Comparison of ENCODE assay signal across 8 cellular contexts in genomic region chr12:88299567-88300101, GRCh38.
DNase-seq lines count a peak whose midpoint lies in the region; ATAC-seq and TF ChIP-seq lines count a peak whose summit lies in the region.

No MANE protein-coding gene starts in this region.

- H3K4me3 ChIP-seq in BE2C (ENCODE audit: low read depth, low read length) (no peak overlapping the region), endodermal cell (ENCODE audit: low read length) (no peak overlapping the region)

- no peak for TF ChIP-seq CTCF in activated CD8-positive, alpha-beta T cell treated with anti-CD3 and anti-CD28 coated beads for 36 hours (IDR thresholded peaks at IDR 0.05)
- TF ChIP-seq CTCF in BE2C (IDR thresholded peaks at IDR 0.05; ENCODE audit: low read depth, low read length) (no peak), endodermal cell (conservative IDR thresholded peaks at IDR 0.05) (no peak)

- H3K36me3 ChIP-seq in BE2C, result no peaks in the 10 kb centered on the region
- H3K36me3 ChIP-seq in endodermal cell (ENCODE audit: control insufficient read depth, insufficient read depth, low read length), result no peaks in the 10 kb centered on the region

- no peak overlapping the region for H3K27ac ChIP-seq in endodermal cell (ENCODE audit: low read depth, low read length)

- peaks cover 4% of the 10 kb centered on the region for H3K27me3 Mint-ChIP-seq in activated CD8-positive, alpha-beta T cell treated with anti-CD3 and anti-CD28 coated beads for 36 hours
- peaks cover 21% of the 10 kb centered on the region for H3K27me3 Mint-ChIP-seq in endodermal cell (ENCODE audit: insufficient read depth)

- H3K4me1 Mint-ChIP-seq in activated CD8-positive, alpha-beta T cell treated with anti-CD3 and anti-CD28 coated beads for 36 hours (ENCODE audit: low read depth), result peaks cover 20% of the 10 kb centered on the region
- H3K4me1 Mint-ChIP-seq in endodermal cell, result no peaks in the 10 kb centered on the region

- H3K4me3 Mint-ChIP-seq in activated CD8-positive, alpha-beta T cell treated with anti-CD3 and anti-CD28 coated beads for 36 hours, result no peak overlapping the region
- no peak overlapping the region for H3K4me3 Mint-ChIP-seq in endodermal cell

- peaks cover 7% of the 10 kb centered on the region for H3K9me3 Mint-ChIP-seq in activated CD8-positive, alpha-beta T cell treated with anti-CD3 and anti-CD28 coated beads for 36 hours
- no peaks in the 10 kb centered on the region for H3K9me3 Mint-ChIP-seq in endodermal cell

- H3K27me3 ChIP-seq in BE2C, result no peaks in the 10 kb centered on the region
- H3K27me3 ChIP-seq in endodermal cell (ENCODE audit: control insufficient read depth, insufficient read depth, low read length, poor library complexity, severe bottlenecking), result peaks cover 39% of the 10 kb centered on the region

- POLR2A ChIA-PET in activated CD8-positive, alpha-beta T cell treated with anti-CD3 and anti-CD28 coated beads for 36 hours (lab: Charles Lee), result no interaction called here

- H3K9me3 ChIP-seq in BE2C (no peaks in the 10 kb centered on the region), endodermal cell (ENCODE audit: control insufficient read depth, low read length) (no peaks in the 10 kb centered on the region)

- ATAC-seq in GM19467 (IDR thresholded peaks at IDR 0.05; ENCODE audit: unreplicated experiment) (peak; percentile 89), HG03442 (IDR thresholded peaks at IDR 0.05; ENCODE audit: unreplicated experiment) (peak; percentile 92)
- ATAC-seq in activated CD8-positive, alpha-beta T cell treated with anti-CD3 and anti-CD28 coated beads for 36 hours, result peak; percentile 90

- peak overlapping the region; percentile 80 for H3K27ac Mint-ChIP-seq in activated CD8-positive, alpha-beta T cell treated with anti-CD3 and anti-CD28 coated beads for 36 hours
- no peak overlapping the region for H3K27ac Mint-ChIP-seq in endodermal cell

- CTCF ChIA-PET in activated CD8-positive, alpha-beta T cell treated with anti-CD3 and anti-CD28 coated beads for 36 hours (lab: Charles Lee), result interaction anchor here (1.5 kb wide), 1 partner anchor 56 kb away, joined by 3 read pairs; no protein-coding TSS in a partner anchor

- no peaks in the 10 kb centered on the region for H3K36me3 Mint-ChIP-seq in activated CD8-positive, alpha-beta T cell treated with anti-CD3 and anti-CD28 coated beads for 36 hours (ENCODE audit: low read depth)
- H3K36me3 Mint-ChIP-seq in endodermal cell (ENCODE audit: low read depth), result no peaks in the 10 kb centered on the region

- intact Hi-C loops in activated CD8-positive, alpha-beta T cell treated with anti-CD3 and anti-CD28 coated beads for 36 hours (cut with micrococcal nuclease), result loop anchor here (2.0 kb wide), 1 partner anchor 57 kb away; no protein-coding TSS in a partner anchor

- DNase-seq in EL, result peak; percentile 99
- DNase-seq in activated CD8-positive, alpha-beta T cell treated with anti-CD3 and anti-CD28 coated beads for 36 hours, result peak; percentile 76
- DNase-seq in myocyte (ENCODE audit: low read depth), result peak; percentile 89
- DNase-seq in BE2C, result no peak
- no peak for DNase-seq in endodermal cell
- DNase-seq in DMS153 (lab: John Stamatoyannopoulos, UW), result no peak

- no peaks in the 10 kb centered on the region for H3K4me1 ChIP-seq in BE2C
- H3K4me1 ChIP-seq in endodermal cell (ENCODE audit: control insufficient read depth, insufficient read depth, low read length), result no peaks in the 10 kb centered on the region

- 84 to 95% methylated on average over 2 to 4 of the region's 4 CpGs for WGBS in endodermal cell (ENCODE audit: insufficient coverage in 1 of 2, insufficient read length in 1 of 2), 2 experiments

- no peak overlapping the region for H3K9ac ChIP-seq in endodermal cell (ENCODE audit: extremely low read depth, low read length, poor library complexity, severe bottlenecking)

Comparison
In these comparisons a context has a peak if more than half of its experiments do, and no peak if none do; other contexts are left out.
1. DNase-seq: peak in EL (single experiment), activated CD8-positive, alpha-beta T cell treated with anti-CD3 and anti-CD28 coated beads for 36 hours (single experiment) and myocyte (single experiment); none in BE2C (single experiment), endodermal cell (single experiment) and DMS153 (single experiment).
2. Peak in every context shown above with its lines, with median percentiles within 50 percentile points of each other: ATAC-seq.